In genomic region chr11:101914737-101915426, GRCh38 we compare ENCODE assay signal across 1 cellular context.
A peak's percentile ranks its signal among the peaks of the same experiment; 100 is the strongest.
TF ChIP-seq lines count a peak whose summit lies in the region.

TSS of gene CEP126 (plus strand) at chr11:101915010. CDS start at chr11:101915285, 275 bp downstream.

TF ChIP-seq in HepG2, 621 proteins besides CTCF, POLR2A, EP300 and RAD21 (continued from another document and continues in another):
- TF ChIP-seq ZNF318 (CRISPR knock-in tag; IDR thresholded peaks at IDR 0.05) (no peak), ZFP91 (CRISPR knock-in tag; IDR thresholded peaks at IDR 0.05; ENCODE audit: borderline replicate concordance) (peak; percentile 95), MIXL1 (CRISPR knock-in tag; IDR thresholded peaks at IDR 0.05) (0 out of 2 replicates have a peak, but pooled peaks have one; percentile 22), DR1 (CRISPR knock-in tag; IDR thresholded peaks at IDR 0.05) (no peak; the same call in 1 of the 2 replicates), ZNF121 (CRISPR knock-in tag; IDR thresholded peaks at IDR 0.05) (no peak), CCAR2 (optimal IDR thresholded peaks at IDR 0.05; ENCODE audit: low read depth, low read length) (no peak), ZNF749 (CRISPR knock-in tag; IDR thresholded peaks at IDR 0.05; ENCODE audit: borderline replicate concordance) (peak; percentile 91), ATF7 (IDR thresholded peaks at IDR 0.05) (no peak), ATF7 (CRISPR knock-in tag; IDR thresholded peaks at IDR 0.05) (no peak), USF2 (IDR thresholded peaks at IDR 0.05; ENCODE audit: low read depth, low read length) (0 out of 2 replicates have a peak, but pooled peaks have one; percentile 9), USF2 (CRISPR knock-in tag; IDR thresholded peaks at IDR 0.05; ENCODE audit: borderline replicate concordance) (no peak), NFATC3 (CRISPR knock-in tag; IDR thresholded peaks at IDR 0.05) (0 out of 2 replicates have a peak, but pooled peaks have one; percentile 19), SATB2 (CRISPR knock-in tag; IDR thresholded peaks at IDR 0.05) (no peak), ZBTB7A (CRISPR knock-in tag; IDR thresholded peaks at IDR 0.05) (no peak), ZNF143 (CRISPR knock-in tag; IDR thresholded peaks at IDR 0.05) (no peak), RXRA (CRISPR knock-in tag; IDR thresholded peaks at IDR 0.05) (peak; percentile 67; the same call in 1 of the 2 replicates), UBTF (CRISPR knock-in tag; IDR thresholded peaks at IDR 0.05) (peak; percentile 98), AGO2 (optimal IDR thresholded peaks at IDR 0.05; ENCODE audit: low read depth, low read length) (no peak), ZBTB10 (CRISPR knock-in tag; IDR thresholded peaks at IDR 0.05; ENCODE audit: borderline replicate concordance) (0 out of 2 replicates have a peak, but pooled peaks have one; percentile 52), ARID4A (CRISPR knock-in tag; IDR thresholded peaks at IDR 0.05; ENCODE audit: borderline replicate concordance) (peak; percentile 99), ZNF432 (CRISPR knock-in tag; IDR thresholded peaks at IDR 0.05; ENCODE audit: borderline replicate concordance) (no peak), ARID3A (IDR thresholded peaks at IDR 0.05; ENCODE audit: low read depth, low read length) (no peak)
